18 cellular contexts compared by ENCODE assay signal in genomic region chr19:2259331-2259730, GRCh38. TPM values are rescaled to one million over a fixed set of nuclear protein-coding genes. Genes with fewer than 3 reads are reported as not detected.
DNase-seq lines count a peak whose midpoint lies in the region; ATAC-seq, FAIRE-seq and TF ChIP-seq lines count a peak whose summit lies in the region.
"Had no signal": no experiment of that assay in that cellular context is flagged by ENCODE, and none has a peak within 500 bp of the region (broad histone marks: within the 10 kb centered on the region; RNA-seq: fewer than 3 reads in every experiment).

No MANE protein-coding gene starts in this region.

- H3K9ac ChIP-seq in BLaER1 treated with 17β-estradiol and CSF1 and Interleukin-3, amounts not matched to agents 10 nM and 100 nM, result no peak overlapping the region

- peaks cover 2 to 6% (median 3%) of the 10 kb centered on the region in 11 experiments; a peak in 21 of 22 replicates for H3K27me3 ChIP-seq in BLaER1 treated with 17β-estradiol and CSF1 and Interleukin-3, amounts not matched to agents 10 nM and 100 nM
- no peaks in the 10 kb centered on the region for H3K27me3 ChIP-seq in pancreas
- H3K27me3 ChIP-seq: ascending aorta had no signal

- TF ChIP-seq CTCF in OCI-LY7 (conservative IDR thresholded peaks at IDR 0.05; ENCODE audit: low read length) (no peak), pancreas (IDR thresholded peaks at IDR 0.05) (no peak)

- WGBS in pancreas, 2 donors, result 89 to 91% methylated on average over 5 of the region's 5 CpGs

- H3K9me2 ChIP-seq in OCI-LY7 (ENCODE audit: insufficient read depth, low read length), result no peaks in the 10 kb centered on the region

- POLR2A ChIA-PET in OCI-LY7 (lab: Charles Lee), result interaction anchor here (0.6 to 2.4 kb wide), 5 partner anchors 9 to 1243 kb away, joined by 3 to 11 read pairs (median 4); partner anchors contain the start of gene AMH

- H3K27ac Mint-ChIP-seq in effector memory CD8-positive, alpha-beta T cell, result peak overlapping the region; percentile 92 to 96
- H3K27ac Mint-ChIP-seq: nephron had no signal

- no peaks in the 10 kb centered on the region for H3K36me3 ChIP-seq in BLaER1 treated with 17β-estradiol and CSF1 and Interleukin-3, amounts not matched to agents 10 nM and 100 nM
- no peaks in the 10 kb centered on the region for H3K36me3 ChIP-seq in OCI-LY7 (ENCODE audit: insufficient read depth, low read length)
- no peaks in the 10 kb centered on the region for H3K36me3 ChIP-seq in pancreas
- H3K36me3 ChIP-seq: ascending aorta, left ventricle myocardium inferior had no signal

- no peak overlapping the region for H3K4me3 ChIP-seq in BLaER1 treated with 17β-estradiol and CSF1 and Interleukin-3, amounts not matched to agents 10 nM and 100 nM
- H3K4me3 ChIP-seq in OCI-LY7 (ENCODE audit: low read depth, low read length, poor library complexity, severe bottlenecking), result no peak overlapping the region
- no peak overlapping the region for H3K4me3 ChIP-seq in pancreas
- H3K4me3 ChIP-seq: ascending aorta, left ventricle myocardium inferior had no signal

- peak overlapping the region in 5 of 11 experiments; percentile 8 to 69 (median 24); a peak in 5 of 22 replicates for H3K27ac ChIP-seq in BLaER1 treated with 17β-estradiol and CSF1 and Interleukin-3, amounts not matched to agents 10 nM and 100 nM
- peak overlapping the region; percentile 26 for H3K27ac ChIP-seq in OCI-LY7 (ENCODE audit: low read depth, low read length, poor library complexity, severe bottlenecking)
- no peak overlapping the region for H3K27ac ChIP-seq in pancreas
- H3K27ac ChIP-seq: ascending aorta, C4-2B, left ventricle myocardium inferior, VCaP had no signal

- CTCF ChIA-PET in OCI-LY7 (lab: Charles Lee; ENCODE audit: unreplicated experiment), result interaction anchor here (0.9 kb wide), 1 partner anchor 20 kb away, joined by 3 read pairs; no protein-coding TSS in a partner anchor

- H3K9me3 ChIP-seq in BLaER1 treated with 17β-estradiol and CSF1 and Interleukin-3, amounts not matched to agents 10 nM and 100 nM (replicated peaks in 1 of 11), result no peaks in the 10 kb centered on the region
- 0 out of 2 replicates have a peak, but pooled peaks cover 6% of the 10 kb centered on the region for H3K9me3 ChIP-seq in OCI-LY7 (ENCODE audit: low read length)
- no peaks in the 10 kb centered on the region for H3K9me3 ChIP-seq in pancreas
- H3K9me3 ChIP-seq: ascending aorta, left ventricle myocardium inferior had no signal

- BruUV-seq in OCI-LY7 (replicated peaks; lab: Mats Ljungman, UMichigan), result no TSS peak

- H3K9me3 Mint-ChIP-seq in effector memory CD8-positive, alpha-beta T cell, result no peaks in the 10 kb centered on the region
- H3K9me3 Mint-ChIP-seq: nephron, type B pancreatic cell had no signal

- no peak overlapping the region for H2AFZ ChIP-seq in OCI-LY7 (ENCODE audit: low read length)

- no peaks in the 10 kb centered on the region for H3K27me3 Mint-ChIP-seq in effector memory CD8-positive, alpha-beta T cell
- H3K27me3 Mint-ChIP-seq: type B pancreatic cell had no signal

- H3K4me2 ChIP-seq in BLaER1 treated with 17β-estradiol and CSF1 and Interleukin-3, amounts not matched to agents 10 nM and 100 nM, result peak overlapping the region in 7 of 11 experiments; percentile 18 to 59 (median 47); a peak in 9 of 22 replicates
- H3K4me2 ChIP-seq in OCI-LY7 (ENCODE audit: low read length), result 0 out of 2 replicates have a peak overlapping the region, but pooled peaks have one; percentile 18

- DNase-seq in COLO668 (lab: John Stamatoyannopoulos, UW; ENCODE audit: unreplicated experiment) (peak; percentile 54), OCI-LY7 (ENCODE audit: low spot score) (no peak), amniotic stem cell (lab: John Stamatoyannopoulos, UW) (no peak), pancreas (no peak)
- DNase-seq in effector memory CD8-positive, alpha-beta T cell, result no peak
- no peak for DNase-seq in stimulated activated CD4-positive, alpha-beta T cell treated with anti-CD3 and anti-CD28 coated beads, Interleukin-2, amount 100 ng/mL, for 24 hours
- DNase-seq: left ventricle myocardium inferior, NCI-H2171, retina had no signal

- H3K4me3 Mint-ChIP-seq in effector memory CD8-positive, alpha-beta T cell, result peak overlapping the region; percentile 46 to 72
- H3K4me3 Mint-ChIP-seq: nephron, type B pancreatic cell had no signal

- H4K20me1 ChIP-seq in BLaER1 treated with 17β-estradiol and CSF1 and Interleukin-3, amounts not matched to agents 10 nM and 100 nM, result peaks cover 0 to 1% (median 0%) of the 10 kb centered on the region in 11 experiments; a peak in 5 of 22 replicates
- no peaks in the 10 kb centered on the region for H4K20me1 ChIP-seq in OCI-LY7 (ENCODE audit: insufficient read depth, low read length)

- no peaks in the 10 kb centered on the region for H3K79me2 ChIP-seq in OCI-LY7 (ENCODE audit: insufficient read depth, low read depth, low read length)

- intact Hi-C loops in OCI-LY7 (cut with micrococcal nuclease; ENCODE audit: unreplicated experiment), result no loop called here
- intact Hi-C loops in pancreas (cut with DNase I), result no loop called here

- H3K4me1 Mint-ChIP-seq in effector memory CD8-positive, alpha-beta T cell (ENCODE audit: low read depth in 2 of 2), result peaks cover 18 to 21% of the 10 kb centered on the region in 2 donors
- H3K4me1 Mint-ChIP-seq: nephron had no signal

- peaks cover 60 to 88% (median 80%) of the 10 kb centered on the region in 10 experiments for H3K4me1 ChIP-seq in BLaER1 treated with 17β-estradiol and CSF1 and Interleukin-3, amounts not matched to agents 10 nM and 100 nM
- H3K4me1 ChIP-seq in OCI-LY7 (ENCODE audit: insufficient read depth, low read length, poor library complexity, severe bottlenecking), result peaks cover 58% of the 10 kb centered on the region
- H3K4me1 ChIP-seq in pancreas, result no peaks in the 10 kb centered on the region
- H3K4me1 ChIP-seq: ascending aorta, left ventricle myocardium inferior had no signal

- FAIRE-seq in pancreas (lab: Jason Lieb, UNC), result no peak

- H3K36me3 Mint-ChIP-seq in effector memory CD8-positive, alpha-beta T cell (ENCODE audit: insufficient read depth), result peaks cover 4% of the 10 kb centered on the region
- H3K36me3 Mint-ChIP-seq: type B pancreatic cell had no signal

- ATAC-seq in effector memory CD8-positive, alpha-beta T cell (replicated peaks), result no peak
- ATAC-seq in GM19395 (IDR thresholded peaks at IDR 0.05; ENCODE audit: unreplicated experiment), result no peak
- no peak for ATAC-seq in pancreas

RNA-seq across cellular contexts. Expression of gene JSRP1, which starts 3.1 kb away (rescaled TPM):
- 0.44 and 1.5 TPM in 2 replicates for total RNA-seq in OCI-LY7 (2014; rRNA removed; shearing (Covaris generic))
- total RNA-seq in OCI-LY7 (2022) (13.8 and 15.9 TPM in 2 replicates), pancreas (1 to 10 TPM in 1 of 6 donors, under 1 TPM in 3, not detected in 2; 0.29 to 1.1 (median 0.80) TPM)
- 1 to 10 TPM; 3.2 to 4.0 TPM for polyA plus RNA-seq in pancreas
- total RNA-seq: ascending aorta, dermis microvascular lymphatic vessel endothelial cell had no signal

RNA-seq across cellular contexts. Expression of gene AMH, which starts 10.2 kb away (rescaled TPM):
- 10.7 and 14.8 TPM in 2 replicates for total RNA-seq in OCI-LY7 (2014; rRNA removed; shearing (Covaris generic))
- total RNA-seq in OCI-LY7 (2022) (45.7 and 49.7 TPM in 2 replicates), pancreas (1 to 10 TPM; 1.4 to 4.1 (median 1.7) TPM)
- polyA plus RNA-seq in pancreas, result 1 to 10 TPM; 8.9 to 9.5 TPM
- total RNA-seq: ascending aorta had no signal

RNA-seq across cellular contexts. Expression of gene PEAK3, which starts 22.6 kb away (rescaled TPM):
- total RNA-seq in OCI-LY7 (2014; rRNA removed; shearing (Covaris generic)), result not detected in 2 replicates
- 0.18 TPM in 1 of 2 replicates, not detected in the other for total RNA-seq in OCI-LY7 (2022)
- total RNA-seq in pancreas, result under 1 TPM in 4 of 6 donors, not detected in 2; 0.13 to 0.81 (median 0.35) TPM
- polyA plus RNA-seq in pancreas, result under 1 TPM; 0.04 to 0.07 TPM
- total RNA-seq: SK-MEL-5 had no signal

RNA-seq across cellular contexts. Expression of gene SF3A2, which starts 22.7 kb away (rescaled TPM):
- 104 and 124 TPM in 2 replicates for total RNA-seq in OCI-LY7 (2014; rRNA removed; shearing (Covaris generic))
- total RNA-seq in OCI-LY7 (2022) (206 and 207 TPM in 2 replicates), pancreas (10 to 100 TPM; 25.0 to 36.1 (median 29.6) TPM)
- polyA plus RNA-seq in pancreas, result 10 to 100 TPM; 39.2 to 64.0 TPM

RNA-seq across cellular contexts. Expression of gene PLEKHJ1, which starts 23.2 kb away (rescaled TPM):
- total RNA-seq in OCI-LY7 (2014; rRNA removed; shearing (Covaris generic)), result 205 and 221 TPM in 2 replicates
- total RNA-seq in OCI-LY7 (2022) (122 and 129 TPM in 2 replicates), pancreas (10 to 100 TPM; 34.3 to 50.8 (median 39.6) TPM)
- polyA plus RNA-seq in pancreas, result 100 to 1,000 TPM in 1 of 2 donors, 10 to 100 TPM in 1; 90.8 to 101 TPM
